Comparison of ENCODE assay signal across 8 cellular contexts in the genomic region with DNA sequence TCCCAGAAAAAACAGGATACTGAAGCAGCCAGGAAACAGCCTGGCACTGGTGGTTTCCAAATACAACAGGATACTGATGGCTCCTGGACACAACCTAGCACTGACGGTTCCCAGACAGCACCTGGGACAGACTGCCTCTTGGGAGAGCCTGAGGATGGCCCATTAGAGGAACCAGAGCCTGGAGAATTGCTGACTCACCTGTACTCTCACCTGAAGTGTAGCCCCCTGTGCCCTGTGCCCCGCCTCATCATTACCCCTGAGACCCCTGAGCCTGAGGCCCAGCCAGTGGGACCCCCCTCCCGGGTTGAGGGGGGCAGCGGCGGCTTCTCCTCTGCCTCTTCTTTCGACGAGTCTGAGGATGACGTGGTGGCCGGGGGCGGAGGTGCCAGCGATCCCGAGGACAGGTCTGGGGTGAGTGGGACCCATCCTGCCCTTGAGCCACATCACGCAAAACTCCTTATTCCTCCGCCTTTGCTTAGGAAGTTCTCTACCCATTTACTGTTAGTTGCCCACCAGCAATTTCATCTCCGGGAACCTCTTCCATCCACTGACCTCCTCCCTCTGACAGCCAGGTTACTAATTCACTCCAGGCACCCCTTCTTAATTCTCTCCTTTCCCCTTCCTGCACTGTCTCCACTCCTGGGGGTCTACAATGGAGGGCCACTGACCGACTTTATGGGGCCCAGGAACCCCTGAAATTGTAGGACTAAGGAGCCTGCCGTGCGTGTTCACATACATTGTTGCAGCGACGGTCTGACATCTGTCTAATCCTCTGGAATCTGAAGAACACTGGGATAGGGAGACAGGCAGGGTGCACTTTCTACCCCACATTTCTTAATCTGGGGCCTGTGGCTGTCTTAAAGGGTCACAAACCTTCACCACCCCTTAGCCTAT. TPM values are rescaled to one million over a fixed set of nuclear protein-coding genes. Genes with fewer than 3 reads are reported as not detected.
DNase-seq lines count a peak whose midpoint lies in the region; ATAC-seq and TF ChIP-seq lines count a peak whose summit lies in the region.

No MANE protein-coding gene starts in this region.

- ATAC-seq in GM21515 (IDR thresholded peaks at IDR 0.05; ENCODE audit: unreplicated experiment) (no peak), HG03521 (IDR thresholded peaks at IDR 0.05; ENCODE audit: unreplicated experiment) (no peak)

- H3K27me3 ChIP-seq in kidney epithelial cell (ENCODE audit: control insufficient read depth, insufficient read depth, low read length), result no peaks in the 10 kb centered on the region
- no peaks in the 10 kb centered on the region for H3K27me3 ChIP-seq in stomach smooth muscle (ENCODE audit: control insufficient read depth in 1 of 2, insufficient read depth in 2 of 2, low read length in 2 of 2)

- H3K36me3 Mint-ChIP-seq in IgD-negative memory B cell, result no peaks in the 10 kb centered on the region

- peak; percentile 4 for DNase-seq in ACHN
- no peak for DNase-seq in astrocyte of the cerebellum (ENCODE audit: low read depth)
- DNase-seq in kidney epithelial cell (ENCODE audit: low read depth), result no peak
- no peak for DNase-seq in activated CD4-positive, alpha-beta T cell treated with anti-CD3 and anti-CD28 coated beads for 48 hours

- in situ Hi-C loops in ACHN (cut with HindIII; ENCODE audit: low pct_ligation_motif_present, low pct_unique_long_range_greater_than_20kb, low sequenced_read_pairs) (no loop called here), astrocyte of the cerebellum (cut with HindIII; ENCODE audit: low sequenced_read_pairs) (no loop called here)

- peak overlapping the region; percentile 97 to 98 for H3K9ac ChIP-seq in stomach smooth muscle (ENCODE audit: low read length in 2 of 2)

- no peaks in the 10 kb centered on the region for H3K27me3 Mint-ChIP-seq in IgD-negative memory B cell

- H3K4me3 Mint-ChIP-seq in IgD-negative memory B cell, result peak overlapping the region; percentile 91 to 97 (median 94)

- H3K36me3 ChIP-seq in kidney epithelial cell (ENCODE audit: control insufficient read depth, insufficient read depth, low read length), result no peaks in the 10 kb centered on the region
- H3K36me3 ChIP-seq in stomach smooth muscle (ENCODE audit: control insufficient read depth in 2 of 2, insufficient read depth in 2 of 2, low read length in 2 of 2), result peaks cover 0 to 3% of the 10 kb centered on the region in 2 donors

- peak overlapping the region; percentile 63 to 97 (median 76) for H3K27ac Mint-ChIP-seq in IgD-negative memory B cell

- H3K9me3 ChIP-seq in stomach smooth muscle (ENCODE audit: control insufficient read depth in 2 of 2, low read length in 2 of 2), result no peaks in the 10 kb centered on the region

- H3K27ac ChIP-seq in stomach smooth muscle (ENCODE audit: low read length), result peak overlapping the region; percentile 100

- H3K4me1 ChIP-seq in stomach smooth muscle (ENCODE audit: control insufficient read depth, insufficient read depth, low read length), result peaks cover 67% of the 10 kb centered on the region

- no peak for TF ChIP-seq CTCF in astrocyte of the cerebellum (IDR thresholded peaks at IDR 0.05; ENCODE audit: low read depth, low read length, missing control alignments)
- no peak for TF ChIP-seq CTCF in kidney epithelial cell (IDR thresholded peaks at IDR 0.05; ENCODE audit: insufficient read depth, low read length, poor library complexity, severe bottlenecking)

- H3K9me3 Mint-ChIP-seq in IgD-negative memory B cell, result no peaks in the 10 kb centered on the region

- H3K4me3 ChIP-seq in astrocyte of the cerebellum (ENCODE audit: low read depth, low read length), result peak overlapping the region; percentile 71
- H3K4me3 ChIP-seq in kidney epithelial cell (ENCODE audit: low read depth, low read length), result peak overlapping the region; percentile 61
- H3K4me3 ChIP-seq in stomach smooth muscle (ENCODE audit: low read length in 2 of 2), result peak overlapping the region; percentile 97 to 99

- peaks cover 41 to 48% (median 43%) of the 10 kb centered on the region in 3 donors for H3K4me1 Mint-ChIP-seq in IgD-negative memory B cell

RNA-seq across cellular contexts. Expression of gene ITPKC, which starts 1.2 kb away (rescaled TPM):
- 8.8 TPM for polyA plus RNA-seq in IgD-negative memory B cell
- total RNA-seq in kidney epithelial cell, result 25.8 and 40.2 TPM in 2 replicates

RNA-seq across cellular contexts. Expression of gene COQ8B, which starts 1.4 kb away (rescaled TPM):
- 24.2 TPM for polyA plus RNA-seq in IgD-negative memory B cell
- total RNA-seq in kidney epithelial cell, result 20.0 and 30.4 TPM in 2 replicates

RNA-seq across cellular contexts. Expression of gene NUMBL, which starts 27.7 kb away (rescaled TPM):
- 4.0 TPM for polyA plus RNA-seq in IgD-negative memory B cell
- 12.6 and 20.0 TPM in 2 replicates for total RNA-seq in kidney epithelial cell

RNA-seq across cellular contexts. Expression of gene ACTMAP, which starts 32.1 kb away (rescaled TPM):
- 4.9 TPM for polyA plus RNA-seq in IgD-negative memory B cell
- 7.2 and 8.8 TPM in 2 replicates for total RNA-seq in kidney epithelial cell

RNA-seq across cellular contexts. Expression of gene SNRPA, which starts 32.9 kb away (rescaled TPM):
- 96.4 TPM for polyA plus RNA-seq in IgD-negative memory B cell
- 84.4 and 110 TPM in 2 replicates for total RNA-seq in kidney epithelial cell
